In the genomic region with DNA sequence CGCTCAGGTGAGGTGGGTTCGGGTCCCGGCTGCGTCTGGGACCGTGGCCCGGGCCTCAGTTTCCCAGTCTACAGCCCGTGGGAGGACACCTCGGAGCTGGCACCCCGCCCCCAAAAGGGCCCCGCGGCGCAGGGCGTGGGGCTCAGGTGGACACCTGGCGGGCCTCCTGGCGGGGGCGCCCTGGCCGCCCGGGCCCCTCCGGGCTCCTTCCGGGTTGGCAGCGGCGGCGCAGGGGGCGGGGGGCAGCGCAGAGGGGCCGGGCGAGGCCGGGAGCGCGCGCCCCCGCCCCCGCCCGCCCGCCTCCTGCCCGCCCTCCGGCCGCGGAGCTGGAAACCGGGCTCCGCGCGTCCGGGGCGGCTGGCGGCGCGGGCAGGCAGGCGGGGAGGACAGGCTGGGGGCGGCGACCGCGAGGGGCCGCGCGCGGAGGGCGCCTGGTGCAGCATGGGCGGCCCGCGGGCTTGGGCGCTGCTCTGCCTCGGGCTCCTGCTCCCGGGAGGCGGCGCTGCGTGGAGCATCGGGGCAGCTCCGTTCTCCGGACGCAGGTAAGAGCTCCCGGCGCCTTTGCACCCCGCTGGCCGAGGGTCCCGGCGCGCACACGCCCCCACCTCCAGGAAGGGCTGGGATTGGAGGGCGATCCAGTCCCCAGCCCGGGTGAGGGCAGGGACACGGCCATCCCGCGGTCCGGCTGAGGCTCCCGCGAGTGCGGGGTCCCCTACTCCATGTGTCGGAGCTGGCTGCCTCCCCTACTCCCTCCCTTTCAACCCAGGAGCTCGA, we compare ENCODE assay signal across 8 cellular contexts. TPM values are rescaled to one million over a fixed set of nuclear protein-coding genes. Genes with fewer than 3 reads are reported as not detected.
DNase-seq lines count a peak whose midpoint lies in the region; ATAC-seq, FAIRE-seq and TF ChIP-seq lines count a peak whose summit lies in the region.

EMID1 (plus strand) TSS at position 299 of the 774 bp plus-strand sequence; CDS start at position 442, 143 bp downstream.

- FAIRE-seq in GM12878 (lab: Jason Lieb, UNC), result no peak
- FAIRE-seq in keratinocyte (lab: Jason Lieb, UNC), result no peak

- H3K4me1 ChIP-seq in GM12878 (ENCODE audit: control insufficient read depth, insufficient read depth, low read length) (peaks cover 50% of the 10 kb centered on the region), keratinocyte (ENCODE audit: control insufficient read depth, extremely low read depth, insufficient read depth, low read length) (no peaks in the 10 kb centered on the region)

- H4K20me1 ChIP-seq in GM12878 (ENCODE audit: control insufficient read depth, insufficient read depth) (no peaks in the 10 kb centered on the region), keratinocyte (ENCODE audit: control insufficient read depth, extremely low read depth, insufficient read depth, low read length) (no peaks in the 10 kb centered on the region)

- BruUV-seq in GM12878 (replicated peaks; lab: Mats Ljungman, UMichigan), result no TSS peak

- POLR2A ChIA-PET in GM12878 (lab: Charles Lee), result interaction anchor here (0.9 to 15.3 kb wide), 6 partner anchors 40 to 419 kb away, joined by 3 to 239 read pairs (median 3); no protein-coding TSS in a partner anchor

- ATAC-seq in GM12878, result 0 out of 3 replicates have a peak, but pooled peaks have one; percentile 1
- ATAC-seq in GM21390 (IDR thresholded peaks at IDR 0.05; ENCODE audit: unreplicated experiment), result no peak
- ATAC-seq in HG02642 (IDR thresholded peaks at IDR 0.05; ENCODE audit: poor library complexity, unreplicated experiment), result no peak

- WGBS in GM12878 (ENCODE audit: insufficient coverage, insufficient replicate concordance, low lambda C conversion rate, missing lambda C conversion rate), result 10% methylated on average over 46 of the region's 90 CpGs

- peak in 2 of 3 experiments; percentile 18 to 32; a peak in 2 of 6 replicates for TF ChIP-seq CTCF in GM12878 (IDR thresholded peaks at IDR 0.05 in 2 of 3, conservative IDR thresholded peaks at IDR 0.05 in 1 of 3; ENCODE audit: control insufficient read depth in 2 of 3, extremely low read depth in 1 of 3, insufficient read depth in 1 of 3, low read depth in 3 of 3, low read length in 3 of 3)
- TF ChIP-seq CTCF in keratinocyte (optimal IDR thresholded peaks at IDR 0.05 in 1 of 3, IDR thresholded peaks at IDR 0.05 in 1 of 3, conservative IDR thresholded peaks at IDR 0.05 in 1 of 3; ENCODE audit: extremely low read depth in 1 of 3, insufficient read depth in 2 of 3, low read length in 3 of 3), result peak in 1 of 3 experiments; percentile 48

- intact Hi-C loops in GM12878 (cut with micrococcal nuclease; ENCODE audit: unreplicated experiment), result no loop called here

- peak within 1 kb of the TSS; percentile 91 for H3K4me2 ChIP-seq in GM12878 (ENCODE audit: control insufficient read depth, insufficient read depth)
- H3K4me2 ChIP-seq in keratinocyte (ENCODE audit: control insufficient read depth, extremely low read depth, insufficient read depth, low read depth, low read length), result peak within 1 kb of the TSS; percentile 56

- in situ Hi-C loops in GM12878 (cut with MboI), result no loop called here

- H3K27me3 ChIP-seq in GM12878 (replicated peaks in 1 of 2; ENCODE audit: control insufficient read depth in 2 of 2, insufficient read depth in 2 of 2, low read length in 1 of 2) (no peaks in the 10 kb centered on the region; a peak in 1 of 4 replicates), keratinocyte (ENCODE audit: control insufficient read depth, extremely low read depth, insufficient read depth, low read length) (peaks cover 57% of the 10 kb centered on the region)

- dilution Hi-C loops in keratinocyte (cut with MboI; ENCODE audit: extremely low pct_ligation_motif_present, low sequenced_read_pairs), result no loop called here

- CTCF ChIA-PET in GM12878 (lab: Yijun Ruan, JAX), result interaction anchor here (0.6 to 6.7 kb wide), 10 partner anchors 9 to 52 kb away, joined by 3 to 78 read pairs (median 6); no protein-coding TSS in a partner anchor

- H3K36me3 ChIP-seq in GM12878 (ENCODE audit: control insufficient read depth in 2 of 2, insufficient read depth in 2 of 2, low read length in 1 of 2), result no peaks in the 10 kb centered on the region; a peak in 1 of 4 replicates
- no peaks in the 10 kb centered on the region for H3K36me3 ChIP-seq in keratinocyte (ENCODE audit: control insufficient read depth in 2 of 2, extremely low read depth in 1 of 2, insufficient read depth in 2 of 2, low read length in 2 of 2)

- SMC1A ChIA-PET in GM12878 (lab: Charles Lee; ENCODE audit: uncharacterized antibody, unreplicated experiment), result interaction anchor here (1.2 to 16.1 kb wide), 8 partner anchors 12 to 407 kb away, joined by 3 to 165 read pairs (median 6); no protein-coding TSS in a partner anchor

- RAD21 ChIA-PET in GM12878 (lab: Charles Lee; ENCODE audit: unreplicated experiment), result interaction anchor here (0.9 to 10.8 kb wide), 9 partner anchors 12 to 170 kb away, joined by 3 to 153 read pairs (median 4); partner anchors contain the start of gene KREMEN1

- peak within 1 kb of the TSS; percentile 52 for H3K27ac ChIP-seq in GM12878 (ENCODE audit: control insufficient read depth, insufficient read depth)
- no peak within 1 kb of the TSS for H3K27ac ChIP-seq in keratinocyte (ENCODE audit: control insufficient read depth, insufficient read depth, low read length)

- H3K9me3 ChIP-seq in GM12878 (replicated peaks; ENCODE audit: control insufficient read depth, insufficient read depth, low read length) (no peaks in the 10 kb centered on the region), keratinocyte (ENCODE audit: control insufficient read depth, low read depth, low read length) (no peaks in the 10 kb centered on the region)

- peaks cover 52% of the 10 kb centered on the region for H3K79me2 ChIP-seq in GM12878 (ENCODE audit: control insufficient read depth, insufficient read depth, low read length)
- no peaks in the 10 kb centered on the region for H3K79me2 ChIP-seq in keratinocyte (ENCODE audit: control insufficient read depth, insufficient read depth, low read length)

- no peaks in the 10 kb centered on the region for H3K9me1 ChIP-seq in keratinocyte (ENCODE audit: control insufficient read depth, extremely low read depth, insufficient read depth, low read length)

- TF ChIP-seq POLR2A in GM12878 (IDR thresholded peaks at IDR 0.05; ENCODE audit: low read depth, low read length), result no peak

- TF ChIP-seq RAD21 in GM12878 (IDR thresholded peaks at IDR 0.05; ENCODE audit: insufficient read depth, low read depth, low read length), result no peak

- H2AFZ ChIP-seq in GM12878 (ENCODE audit: control insufficient read depth, low read depth, low read length) (peak within 1 kb of the TSS; percentile 59), keratinocyte (ENCODE audit: control insufficient read depth, low read length) (no peak within 1 kb of the TSS)

- TF ChIP-seq EP300 in GM12878 (IDR thresholded peaks at IDR 0.05; ENCODE audit: borderline replicate concordance in 1 of 2, control insufficient read depth in 1 of 2, low read depth in 2 of 2, low read length in 2 of 2), result no peak

- peak within 1 kb of the TSS; percentile 71 for H3K9ac ChIP-seq in GM12878 (ENCODE audit: control insufficient read depth, insufficient read depth, low read length)
- H3K9ac ChIP-seq in keratinocyte (ENCODE audit: control insufficient read depth, extremely low read depth, insufficient read depth, low read length), result no peak within 1 kb of the TSS

- peak within 1 kb of the TSS; percentile 65 for H3K4me3 ChIP-seq in Jurkat, Clone E6-1 (ENCODE audit: low read length)
- H3K4me3 ChIP-seq in GM12878 (peak within 1 kb of the TSS; percentile 65), keratinocyte (ENCODE audit: control insufficient read depth in 2 of 3, extremely low read depth in 1 of 3, insufficient read depth in 2 of 3, low read depth in 1 of 3, low read length in 3 of 3) (peak within 1 kb of the TSS in 1 of 3 experiments; percentile 13)

- peak; percentile 25 for DNase-seq in NCI-H1436 (lab: John Stamatoyannopoulos, UW)
- no peak for DNase-seq in NCI-H1436 treated with DMSO at 0.1 percent for 48 hours (lab: John Stamatoyannopoulos, UW)
- DNase-seq in Jurkat, Clone E6-1 (ENCODE audit: low read depth, low spot score), result no peak
- DNase-seq in GM12878 (ENCODE audit: low read depth, low spot score), result no peak
- DNase-seq in keratinocyte (ENCODE audit: low read depth, low spot score), result no peak
- peak; percentile 47 for DNase-seq in stimulated activated CD8-positive, alpha-beta memory T cell treated with anti-CD3 and anti-CD28 coated beads, Interleukin-4, amount 100 ng/mL, for 48 hours

TF ChIP-seq in GM12878, 131 proteins besides CTCF, POLR2A, EP300 and RAD21 (continues in another document):
- TF ChIP-seq YBX1 (IDR thresholded peaks at IDR 0.05) (no peak), NFYA (IDR thresholded peaks at IDR 0.05; ENCODE audit: borderline replicate concordance, low read depth, low read length) (no peak), EGR1 (IDR thresholded peaks at IDR 0.05; ENCODE audit: borderline replicate concordance in 1 of 2, low read depth in 2 of 2, low read length in 2 of 2) (peak in 1 of 2 experiments; percentile 45; a peak in 1 of 3 replicates)

RNA-seq across cellular contexts. Expression of gene EMID1, which starts in this region (rescaled TPM):
- polyA plus RNA-seq in Jurkat, Clone E6-1 (2012; ENCODE audit: insufficient read depth, insufficient read length), result 20.8 TPM
- total RNA-seq in GM12878 (2013; cell fraction: nucleolus; rRNA removed), result 185 and 191 TPM in 2 replicates
- 12.0 and 19.4 TPM in 2 replicates for total RNA-seq in GM12878 (2014; rRNA removed)
- total RNA-seq in GM12878 (2014; rRNA removed; fragmentation: Illumina TruSeq; extraction: Trizol), result 4.3 and 5.8 TPM in 2 replicates
- 17.5 and 18.3 TPM in 2 replicates for total RNA-seq in GM12878 (2021)
- 2.5 TPM for polyA plus RNA-seq in GM12878 (2011; ENCODE audit: low read depth)
- polyA plus RNA-seq in GM12878 (2011; rRNA removed), result 29.3 and 60.3 TPM in 2 replicates
- 73.9 and 121 TPM in 2 replicates for polyA plus RNA-seq in GM12878 (2011; cell fraction: cytosol; rRNA removed)
- polyA plus RNA-seq in GM12878 (2011; cell fraction: nucleus; rRNA removed), result 196 and 245 TPM in 2 replicates
- 7.6 and 8.4 TPM in 2 replicates for polyA plus RNA-seq in GM12878 (2012)
- polyA plus RNA-seq in GM12878 (2014; fragmentation: Illumina TruSeq; extraction: Trizol), result 0.54 and 2.3 TPM in 2 replicates
- polyA plus RNA-seq in GM12878 (2014; fragmentation: Nextera tagmentation; extraction: Ambion mirVana), result 1 to 10 TPM; 1.2 to 2.3 TPM
- polyA plus RNA-seq in GM12878 (2014; rRNA removed), result 20.7 and 23.8 TPM in 2 replicates
- 10 to 100 TPM in 1 of 2 experiments, 1 to 10 TPM in 1; 10.0 to 13.9 TPM for polyA plus RNA-seq in GM12878 (2016; fragmentation: Nextera tagmentation; extraction: Ambion mirVana)
- polyA minus RNA-seq in GM12878 (2011; rRNA and poly(A)+ RNA removed), result 53.3 and 85.9 TPM in 2 replicates
- polyA minus RNA-seq in GM12878 (2011; cell fraction: cytosol; rRNA and poly(A)+ RNA removed), result 22.1 and 26.0 TPM in 2 replicates
- polyA minus RNA-seq in GM12878 (2011; cell fraction: nucleus; rRNA and poly(A)+ RNA removed), result 59.2 and 86.3 TPM in 2 replicates
- polyA plus RNA-seq in keratinocyte, result not detected in 3 replicates
- not detected for polyA plus RNA-seq in keratinocyte (2011; ENCODE audit: low read depth)
- polyA plus RNA-seq in keratinocyte (2011; cell fraction: cytosol; rRNA removed), result not detected in 2 replicates
- not detected in 2 replicates for polyA plus RNA-seq in keratinocyte (2011; cell fraction: nucleus; rRNA removed)
- polyA plus RNA-seq in keratinocyte (2012; ENCODE audit: low replicate concordance), result not detected in 2 replicates
- not detected in 3 replicates for polyA minus RNA-seq in keratinocyte
- not detected for polyA minus RNA-seq in keratinocyte (2011; cell fraction: cytosol; rRNA and poly(A)+ RNA removed)
- polyA minus RNA-seq in keratinocyte (2011; cell fraction: nucleus; rRNA and poly(A)+ RNA removed), result not detected in 2 replicates

Comparison
In these comparisons a context has a peak if more than half of its experiments do, and no peak if none do; other contexts are left out.
1. DNase-seq: peak in NCI-H1436 (single experiment) and stimulated activated CD8-positive, alpha-beta memory T cell treated with anti-CD3 and anti-CD28 coated beads, Interleukin-4, amount 100 ng/mL, for 48 hours (single experiment); none in NCI-H1436 treated with DMSO at 0.1 percent for 48 hours (single experiment), Jurkat, Clone E6-1 (single experiment), GM12878 (single experiment) and keratinocyte (single experiment).